Comparison of ENCODE assay signal across 11 cellular contexts in genomic region chr6:1201547-1202200, GRCh38.
"Had no signal": no experiment of that assay in that cellular context is flagged by ENCODE, and none has a peak within 500 bp of the region (broad histone marks: within the 10 kb centered on the region; RNA-seq: fewer than 3 reads in every experiment).

No MANE protein-coding gene starts in this region.

- H3K4me3 Mint-ChIP-seq: activated naive CD8-positive, alpha-beta T cell; T-cell had no signal

- H3K4me1 ChIP-seq: testis had no signal

- H3K36me3 ChIP-seq: ovary had no signal

- H3K27me3 ChIP-seq: ovary, testis had no signal

- H3K27ac Mint-ChIP-seq: activated naive CD8-positive, alpha-beta T cell; T-cell had no signal

- H3K36me3 Mint-ChIP-seq: activated naive CD8-positive, alpha-beta T cell; T-cell had no signal

- H3K4me3 ChIP-seq: ovary, testis had no signal

- DNase-seq: activated effector memory CD4-positive, alpha-beta T cell treated with Interleukin-2 at 50 U/mL for 16 hours; activated T-cell treated with anti-CD3 and anti-CD28 coated beads for 4 hours; aorta; hypothalamus; kidney glomerular epithelial cell; ovary; stimulated activated naive CD4-positive, alpha-beta T cell treated with Interleukin-2 at 50 U/mL for 16 hours; T-cell; testis had no signal

- H3K27ac ChIP-seq: ovary, testis, VCaP had no signal

- H3K9me3 ChIP-seq: ovary, testis had no signal

- H3K9me3 Mint-ChIP-seq: T-cell had no signal
